Comparison of ENCODE assay signal across 7 cellular contexts in the genomic region with DNA sequence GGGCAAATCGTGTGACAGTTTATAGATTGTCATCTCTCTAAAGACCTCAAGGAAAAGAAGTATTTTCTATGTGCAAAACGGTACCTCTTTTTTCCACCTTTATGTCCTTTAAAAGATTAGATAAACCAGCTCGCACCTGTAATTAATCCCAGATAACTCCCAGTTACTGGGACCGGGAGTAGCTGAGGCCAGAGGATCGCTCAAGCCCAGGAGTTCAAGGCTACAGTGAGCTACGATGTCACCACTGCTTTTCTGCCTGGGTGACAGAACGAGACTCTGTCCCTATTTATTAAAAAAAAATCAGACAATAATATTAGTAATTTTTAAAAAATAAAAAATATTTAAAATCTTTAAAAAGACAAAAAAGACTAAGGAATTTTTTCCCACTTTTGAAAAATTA.
"Had no signal": no experiment of that assay in that cellular context is flagged by ENCODE, and none has a peak within 500 bp of the region (broad histone marks: within the 10 kb centered on the region; RNA-seq: fewer than 3 reads in every experiment).

No MANE protein-coding gene starts in this region.

- H3K4me3 ChIP-seq: GM23338, K562 had no signal

- ATAC-seq: GM23338, HepG2, K562 had no signal

- DNase-seq: H9, HCEC 1CT, KG1 had no signal

- H3K4me2 ChIP-seq: GM23338 had no signal

- H3K27ac ChIP-seq: HL-60 had no signal
